In the genomic region with DNA sequence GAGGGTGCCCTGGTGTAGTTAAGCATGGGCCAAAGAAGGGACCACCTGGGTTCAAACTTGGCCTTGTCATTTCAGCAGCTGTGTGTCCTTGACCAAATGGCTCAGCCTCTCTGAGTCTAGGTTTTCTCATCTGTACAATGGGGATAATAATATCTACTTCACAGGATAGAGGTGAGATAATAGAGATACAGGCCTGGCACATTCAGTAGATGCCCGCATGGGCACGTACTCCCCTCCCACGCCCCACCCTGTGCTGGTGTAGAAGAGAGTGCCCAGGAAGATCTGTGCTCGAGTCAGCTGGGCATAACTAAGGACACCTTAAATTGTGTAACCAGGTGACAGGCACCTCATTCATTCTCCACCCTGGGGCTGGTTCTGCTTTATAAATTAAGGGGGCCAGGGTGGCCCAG, we compare ENCODE assay signal across 9 cellular contexts. TPM values are rescaled to one million over a fixed set of nuclear protein-coding genes. Genes with fewer than 3 reads are reported as not detected.
DNase-seq lines count a peak whose midpoint lies in the region; ATAC-seq and TF ChIP-seq lines count a peak whose summit lies in the region.
"Had no signal": no experiment of that assay in that cellular context is flagged by ENCODE, and none has a peak within 500 bp of the region (broad histone marks: within the 10 kb centered on the region; RNA-seq: fewer than 3 reads in every experiment).

No MANE protein-coding gene starts in this region.

- H3K9me3 ChIP-seq in Caco-2, result no peaks in the 10 kb centered on the region
- no peaks in the 10 kb centered on the region for H3K9me3 ChIP-seq in smooth muscle cell (replicated peaks; ENCODE audit: low read depth)
- H3K9me3 ChIP-seq: pancreas had no signal

- H3K27me3 Mint-ChIP-seq in Caco-2 (ENCODE audit: insufficient read depth, unreplicated experiment) (no peaks in the 10 kb centered on the region), activated B cell treated with CpG ODN at 0.5 μM for 24 hours (no peaks in the 10 kb centered on the region)

- ATAC-seq in GM21619 (IDR thresholded peaks at IDR 0.05; ENCODE audit: unreplicated experiment), result peak; percentile 12
- peak; percentile 20 for ATAC-seq in activated B cell treated with CpG ODN at 0.5 μM for 24 hours (ENCODE audit: low read depth)

- H3K4me1 Mint-ChIP-seq in Caco-2 (ENCODE audit: low read depth, unreplicated experiment) (peaks cover 34% of the 10 kb centered on the region), activated B cell treated with CpG ODN at 0.5 μM for 24 hours (peaks cover 43% of the 10 kb centered on the region)

- H3F3A ChIP-seq in smooth muscle cell (ENCODE audit: low read depth), result no peaks in the 10 kb centered on the region

- H3K4me3 Mint-ChIP-seq in Caco-2 (ENCODE audit: unreplicated experiment) (no peak overlapping the region), activated B cell treated with CpG ODN at 0.5 μM for 24 hours (peak overlapping the region; percentile 89)

- POLR2A ChIA-PET in Caco-2 (lab: Charles Lee) (interaction anchor here (0.6 to 1.4 kb wide), 4 partner anchors 9 to 1417 kb away, joined by 3 to 10 read pairs (median 6); a partner anchor contains a TSS), activated B cell treated with CpG ODN at 0.5 μM for 24 hours (lab: Charles Lee) (interaction anchor here (0.6 to 3.6 kb wide), 7 partner anchors 8 to 517 kb away, joined by 3 to 36 read pairs (median 11); a partner anchor contains a TSS)

- H3K27me3 ChIP-seq in Caco-2 (replicated peaks; ENCODE audit: control insufficient read depth, insufficient read depth, low read length), result no peaks in the 10 kb centered on the region
- no peaks in the 10 kb centered on the region for H3K27me3 ChIP-seq in smooth muscle cell (ENCODE audit: low read depth)
- H3K27me3 ChIP-seq: pancreas had no signal

- intact Hi-C loops in Caco-2 (cut with micrococcal nuclease; ENCODE audit: unreplicated experiment) (loop anchor here (2.0 kb wide), 1 partner anchor 21 kb away; a partner anchor contains a TSS), activated B cell treated with CpG ODN at 0.5 μM for 24 hours (cut with micrococcal nuclease) (no loop called here)

- H3K79me2 ChIP-seq in smooth muscle cell (ENCODE audit: low read depth), result no peaks in the 10 kb centered on the region

- H3K9ac ChIP-seq in smooth muscle cell (ENCODE audit: low read depth), result no peak overlapping the region

- H3K4me1 ChIP-seq in Caco-2 (peaks cover 32% of the 10 kb centered on the region), smooth muscle cell (ENCODE audit: low read depth) (no peaks in the 10 kb centered on the region)
- H3K4me1 ChIP-seq: pancreas had no signal

- DNase-seq in Caco-2, result peak in 1 of 2 experiments; percentile 12
- DNase-seq in activated B cell treated with CpG ODN at 0.5 μM for 24 hours, result no peak
- peak; percentile 39 for DNase-seq in mesenteric fat pad (ENCODE audit: low spot score)
- no peak for DNase-seq in effector CD4-positive, alpha-beta T cell
- DNase-seq in smooth muscle cell (lab: John Stamatoyannopoulos, UW; ENCODE audit: unreplicated experiment), result no peak
- DNase-seq in midbrain (lab: John Stamatoyannopoulos, UW), result no peak
- DNase-seq in NCI-H2107 (lab: John Stamatoyannopoulos, UW), result no peak

- no peaks in the 10 kb centered on the region for H3K36me3 ChIP-seq in Caco-2 (ENCODE audit: control insufficient read depth, insufficient read depth, low read length)
- no peaks in the 10 kb centered on the region for H3K36me3 ChIP-seq in smooth muscle cell (ENCODE audit: low read depth)
- H3K36me3 ChIP-seq: pancreas had no signal

- H3K4me2 ChIP-seq in smooth muscle cell, result no peak overlapping the region

- H3K4me3 ChIP-seq in Caco-2 (ENCODE audit: low read depth, low read length) (no peak overlapping the region), smooth muscle cell (no peak overlapping the region)

- no peaks in the 10 kb centered on the region for H3K36me3 Mint-ChIP-seq in Caco-2 (ENCODE audit: insufficient read depth, unreplicated experiment)
- no peaks in the 10 kb centered on the region for H3K36me3 Mint-ChIP-seq in activated B cell treated with CpG ODN at 0.5 μM for 24 hours (ENCODE audit: low read depth)

- WGBS in smooth muscle cell (ENCODE audit: low lambda C conversion rate), result 98% methylated on average over 4 of the region's 4 CpGs

- H3K27ac Mint-ChIP-seq in Caco-2 (ENCODE audit: unreplicated experiment) (peak overlapping the region; percentile 99), activated B cell treated with CpG ODN at 0.5 μM for 24 hours (peak overlapping the region; percentile 90)

- no TSS peak for BruUV-seq in Caco-2 (replicated peaks; lab: Mats Ljungman, UMichigan)

- no peaks in the 10 kb centered on the region for H4K20me1 ChIP-seq in smooth muscle cell (ENCODE audit: low read depth)

- TF ChIP-seq CTCF in Caco-2 (IDR thresholded peaks at IDR 0.05; ENCODE audit: insufficient read depth in 1 of 2, low read depth in 1 of 2, low read length in 1 of 2, severe bottlenecking in 1 of 2, unreplicated experiment in 1 of 2) (no peak), activated B cell treated with CpG ODN at 0.5 μM for 24 hours (IDR thresholded peaks at IDR 0.05) (no peak), smooth muscle cell (IDR thresholded peaks at IDR 0.05; ENCODE audit: borderline replicate concordance, insufficient read depth, poor library complexity, severe bottlenecking) (no peak)

- H3K27ac ChIP-seq in smooth muscle cell (ENCODE audit: low read depth), result no peak overlapping the region

- CTCF ChIA-PET in Caco-2 (lab: Charles Lee) (interaction anchor here (0.6 to 0.9 kb wide), 3 partner anchors 16 to 108 kb away, joined by 3 to 5 read pairs (median 3); no protein-coding TSS in a partner anchor), activated B cell treated with CpG ODN at 0.5 μM for 24 hours (lab: Charles Lee) (interaction anchor here (1.0 to 2.1 kb wide), 4 partner anchors 55 to 113 kb away, joined by 3 to 12 read pairs (median 4); no protein-coding TSS in a partner anchor)

- H3K9me3 Mint-ChIP-seq in Caco-2 (ENCODE audit: unreplicated experiment) (no peaks in the 10 kb centered on the region), activated B cell treated with CpG ODN at 0.5 μM for 24 hours (no peaks in the 10 kb centered on the region)

- H2AFZ ChIP-seq in smooth muscle cell (ENCODE audit: low read depth), result no peak overlapping the region

RNA-seq across cellular contexts. Expression of a gene that starts 8.4 kb away (rescaled TPM):
- total RNA-seq in Caco-2 (2022) (67.3 and 69.9 TPM in 2 replicates), activated B cell treated with CpG ODN at 0.5 μM for 24 hours (25.6 and 26.8 TPM in 2 replicates), mesenteric fat pad (20.4 TPM), smooth muscle cell (18.7 and 27.8 TPM in 2 replicates)
- 18.2 and 18.7 TPM in 2 replicates for polyA plus RNA-seq in smooth muscle cell

RNA-seq across cellular contexts. Expression of a gene that starts 21.1 kb away (rescaled TPM):
- total RNA-seq in Caco-2 (2022) (56.5 and 59.4 TPM in 2 replicates), activated B cell treated with CpG ODN at 0.5 μM for 24 hours (29.9 and 33.4 TPM in 2 replicates), mesenteric fat pad (50.8 TPM), smooth muscle cell (72.1 and 73.4 TPM in 2 replicates)
- polyA plus RNA-seq in smooth muscle cell, result 69.9 and 71.3 TPM in 2 replicates
